Comparison of ENCODE assay signal across 1 cellular context in the genomic region with DNA sequence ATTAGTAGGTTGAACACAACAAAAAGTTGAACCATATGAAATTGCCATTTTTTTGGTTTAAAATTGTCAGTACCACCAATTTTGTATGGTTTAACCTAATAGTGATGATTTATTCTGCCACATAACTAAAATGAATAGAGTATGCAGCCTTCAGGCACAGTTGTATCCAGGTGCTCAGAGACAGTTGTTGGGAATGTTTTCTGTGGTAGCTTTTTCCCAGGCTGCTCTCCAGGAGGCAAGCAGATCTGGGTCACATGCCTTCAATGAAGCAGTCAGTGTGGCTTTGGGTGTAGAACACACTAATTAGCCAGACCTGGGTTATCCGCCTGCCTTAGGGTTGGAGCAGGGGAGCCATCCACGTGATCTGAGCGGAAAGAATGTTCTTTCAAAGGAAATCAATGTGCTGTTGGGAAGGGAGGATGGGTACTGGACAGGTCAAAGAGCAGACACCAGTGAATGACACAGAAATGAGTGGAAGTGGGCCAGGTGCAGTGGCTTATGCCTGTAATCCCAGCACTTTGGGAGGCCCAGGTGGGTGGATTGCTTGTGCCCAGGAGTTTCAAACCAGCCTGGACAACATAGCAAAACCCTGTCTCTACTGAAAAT.
A peak's percentile ranks its signal among the peaks of the same experiment; 100 is the strongest.
TF ChIP-seq lines count a peak whose summit lies in the region.

No MANE protein-coding gene starts in this region.

TF ChIP-seq in HepG2, 621 proteins besides CTCF, POLR2A, EP300 and RAD21 (continued from another document and continues in another):
- TF ChIP-seq, protein P1, sequence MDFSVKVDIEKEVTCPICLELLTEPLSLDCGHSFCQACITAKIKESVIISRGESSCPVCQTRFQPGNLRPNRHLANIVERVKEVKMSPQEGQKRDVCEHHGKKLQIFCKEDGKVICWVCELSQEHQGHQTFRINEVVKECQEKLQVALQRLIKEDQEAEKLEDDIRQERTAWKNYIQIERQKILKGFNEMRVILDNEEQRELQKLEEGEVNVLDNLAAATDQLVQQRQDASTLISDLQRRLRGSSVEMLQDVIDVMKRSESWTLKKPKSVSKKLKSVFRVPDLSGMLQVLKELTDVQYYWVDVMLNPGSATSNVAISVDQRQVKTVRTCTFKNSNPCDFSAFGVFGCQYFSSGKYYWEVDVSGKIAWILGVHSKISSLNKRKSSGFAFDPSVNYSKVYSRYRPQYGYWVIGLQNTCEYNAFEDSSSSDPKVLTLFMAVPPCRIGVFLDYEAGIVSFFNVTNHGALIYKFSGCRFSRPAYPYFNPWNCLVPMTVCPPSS (IDR thresholded peaks at IDR 0.05) = no peak
- TF ChIP-seq POLR2G (IDR thresholded peaks at IDR 0.05; ENCODE audit: low read depth, low read length) = no peak
- TF ChIP-seq, protein P2, sequence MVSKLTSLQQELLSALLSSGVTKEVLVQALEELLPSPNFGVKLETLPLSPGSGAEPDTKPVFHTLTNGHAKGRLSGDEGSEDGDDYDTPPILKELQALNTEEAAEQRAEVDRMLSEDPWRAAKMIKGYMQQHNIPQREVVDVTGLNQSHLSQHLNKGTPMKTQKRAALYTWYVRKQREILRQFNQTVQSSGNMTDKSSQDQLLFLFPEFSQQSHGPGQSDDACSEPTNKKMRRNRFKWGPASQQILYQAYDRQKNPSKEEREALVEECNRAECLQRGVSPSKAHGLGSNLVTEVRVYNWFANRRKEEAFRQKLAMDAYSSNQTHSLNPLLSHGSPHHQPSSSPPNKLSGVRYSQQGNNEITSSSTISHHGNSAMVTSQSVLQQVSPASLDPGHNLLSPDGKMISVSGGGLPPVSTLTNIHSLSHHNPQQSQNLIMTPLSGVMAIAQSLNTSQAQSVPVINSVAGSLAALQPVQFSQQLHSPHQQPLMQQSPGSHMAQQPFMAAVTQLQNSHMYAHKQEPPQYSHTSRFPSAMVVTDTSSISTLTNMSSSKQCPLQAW (CRISPR knock-in tag; IDR thresholded peaks at IDR 0.05) = no peak
- no peak for TF ChIP-seq GZF1 (CRISPR knock-in tag; IDR thresholded peaks at IDR 0.05)
- TF ChIP-seq SALL1 (CRISPR knock-in tag; IDR thresholded peaks at IDR 0.05) = peak; percentile 43; the same call in 1 of the 2 replicates
- TF ChIP-seq KMT2B (CRISPR knock-in tag; IDR thresholded peaks at IDR 0.05) = no peak
- TF ChIP-seq ZNF720 (CRISPR knock-in tag; IDR thresholded peaks at IDR 0.05) = no peak
- TF ChIP-seq, protein P3, sequence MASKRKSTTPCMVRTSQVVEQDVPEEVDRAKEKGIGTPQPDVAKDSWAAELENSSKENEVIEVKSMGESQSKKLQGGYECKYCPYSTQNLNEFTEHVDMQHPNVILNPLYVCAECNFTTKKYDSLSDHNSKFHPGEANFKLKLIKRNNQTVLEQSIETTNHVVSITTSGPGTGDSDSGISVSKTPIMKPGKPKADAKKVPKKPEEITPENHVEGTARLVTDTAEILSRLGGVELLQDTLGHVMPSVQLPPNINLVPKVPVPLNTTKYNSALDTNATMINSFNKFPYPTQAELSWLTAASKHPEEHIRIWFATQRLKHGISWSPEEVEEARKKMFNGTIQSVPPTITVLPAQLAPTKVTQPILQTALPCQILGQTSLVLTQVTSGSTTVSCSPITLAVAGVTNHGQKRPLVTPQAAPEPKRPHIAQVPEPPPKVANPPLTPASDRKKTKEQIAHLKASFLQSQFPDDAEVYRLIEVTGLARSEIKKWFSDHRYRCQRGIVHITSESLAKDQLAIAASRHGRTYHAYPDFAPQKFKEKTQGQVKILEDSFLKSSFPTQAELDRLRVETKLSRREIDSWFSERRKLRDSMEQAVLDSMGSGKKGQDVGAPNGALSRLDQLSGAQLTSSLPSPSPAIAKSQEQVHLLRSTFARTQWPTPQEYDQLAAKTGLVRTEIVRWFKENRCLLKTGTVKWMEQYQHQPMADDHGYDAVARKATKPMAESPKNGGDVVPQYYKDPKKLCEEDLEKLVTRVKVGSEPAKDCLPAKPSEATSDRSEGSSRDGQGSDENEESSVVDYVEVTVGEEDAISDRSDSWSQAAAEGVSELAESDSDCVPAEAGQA (IDR thresholded peaks at IDR 0.05; ENCODE audit: low read depth) = no peak
- TF ChIP-seq, protein P3 (CRISPR knock-in tag; IDR thresholded peaks at IDR 0.05; ENCODE audit: borderline replicate concordance) = no peak
- TF ChIP-seq, protein P4, sequence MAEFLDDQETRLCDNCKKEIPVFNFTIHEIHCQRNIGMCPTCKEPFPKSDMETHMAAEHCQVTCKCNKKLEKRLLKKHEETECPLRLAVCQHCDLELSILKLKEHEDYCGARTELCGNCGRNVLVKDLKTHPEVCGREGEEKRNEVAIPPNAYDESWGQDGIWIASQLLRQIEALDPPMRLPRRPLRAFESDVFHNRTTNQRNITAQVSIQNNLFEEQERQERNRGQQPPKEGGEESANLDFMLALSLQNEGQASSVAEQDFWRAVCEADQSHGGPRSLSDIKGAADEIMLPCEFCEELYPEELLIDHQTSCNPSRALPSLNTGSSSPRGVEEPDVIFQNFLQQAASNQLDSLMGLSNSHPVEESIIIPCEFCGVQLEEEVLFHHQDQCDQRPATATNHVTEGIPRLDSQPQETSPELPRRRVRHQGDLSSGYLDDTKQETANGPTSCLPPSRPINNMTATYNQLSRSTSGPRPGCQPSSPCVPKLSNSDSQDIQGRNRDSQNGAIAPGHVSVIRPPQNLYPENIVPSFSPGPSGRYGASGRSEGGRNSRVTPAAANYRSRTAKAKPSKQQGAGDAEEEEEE (CRISPR knock-in tag; IDR thresholded peaks at IDR 0.05; ENCODE audit: borderline replicate concordance) = no peak
- no peak for TF ChIP-seq SNAPC2 (CRISPR knock-in tag; IDR thresholded peaks at IDR 0.05)
- no peak for TF ChIP-seq XRCC5 (optimal IDR thresholded peaks at IDR 0.05; ENCODE audit: low read length)
- TF ChIP-seq, protein P5, sequence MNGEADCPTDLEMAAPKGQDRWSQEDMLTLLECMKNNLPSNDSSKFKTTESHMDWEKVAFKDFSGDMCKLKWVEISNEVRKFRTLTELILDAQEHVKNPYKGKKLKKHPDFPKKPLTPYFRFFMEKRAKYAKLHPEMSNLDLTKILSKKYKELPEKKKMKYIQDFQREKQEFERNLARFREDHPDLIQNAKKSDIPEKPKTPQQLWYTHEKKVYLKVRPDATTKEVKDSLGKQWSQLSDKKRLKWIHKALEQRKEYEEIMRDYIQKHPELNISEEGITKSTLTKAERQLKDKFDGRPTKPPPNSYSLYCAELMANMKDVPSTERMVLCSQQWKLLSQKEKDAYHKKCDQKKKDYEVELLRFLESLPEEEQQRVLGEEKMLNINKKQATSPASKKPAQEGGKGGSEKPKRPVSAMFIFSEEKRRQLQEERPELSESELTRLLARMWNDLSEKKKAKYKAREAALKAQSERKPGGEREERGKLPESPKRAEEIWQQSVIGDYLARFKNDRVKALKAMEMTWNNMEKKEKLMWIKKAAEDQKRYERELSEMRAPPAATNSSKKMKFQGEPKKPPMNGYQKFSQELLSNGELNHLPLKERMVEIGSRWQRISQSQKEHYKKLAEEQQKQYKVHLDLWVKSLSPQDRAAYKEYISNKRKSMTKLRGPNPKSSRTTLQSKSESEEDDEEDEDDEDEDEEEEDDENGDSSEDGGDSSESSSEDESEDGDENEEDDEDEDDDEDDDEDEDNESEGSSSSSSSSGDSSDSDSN (CRISPR knock-in tag; IDR thresholded peaks at IDR 0.05) = peak; percentile 36; the same call in 1 of the 2 replicates
- TF ChIP-seq, protein P6, sequence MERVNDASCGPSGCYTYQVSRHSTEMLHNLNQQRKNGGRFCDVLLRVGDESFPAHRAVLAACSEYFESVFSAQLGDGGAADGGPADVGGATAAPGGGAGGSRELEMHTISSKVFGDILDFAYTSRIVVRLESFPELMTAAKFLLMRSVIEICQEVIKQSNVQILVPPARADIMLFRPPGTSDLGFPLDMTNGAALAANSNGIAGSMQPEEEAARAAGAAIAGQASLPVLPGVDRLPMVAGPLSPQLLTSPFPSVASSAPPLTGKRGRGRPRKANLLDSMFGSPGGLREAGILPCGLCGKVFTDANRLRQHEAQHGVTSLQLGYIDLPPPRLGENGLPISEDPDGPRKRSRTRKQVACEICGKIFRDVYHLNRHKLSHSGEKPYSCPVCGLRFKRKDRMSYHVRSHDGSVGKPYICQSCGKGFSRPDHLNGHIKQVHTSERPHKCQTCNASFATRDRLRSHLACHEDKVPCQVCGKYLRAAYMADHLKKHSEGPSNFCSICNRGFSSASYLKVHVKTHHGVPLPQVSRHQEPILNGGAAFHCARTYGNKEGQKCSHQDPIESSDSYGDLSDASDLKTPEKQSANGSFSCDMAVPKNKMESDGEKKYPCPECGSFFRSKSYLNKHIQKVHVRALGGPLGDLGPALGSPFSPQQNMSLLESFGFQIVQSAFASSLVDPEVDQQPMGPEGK (CRISPR knock-in tag; IDR thresholded peaks at IDR 0.05) = no peak
- no peak for TF ChIP-seq MAZ (IDR thresholded peaks at IDR 0.05; ENCODE audit: borderline replicate concordance, low read depth, low read length)
- no peak for TF ChIP-seq MAZ (CRISPR knock-in tag; IDR thresholded peaks at IDR 0.05; ENCODE audit: low read depth)
- TF ChIP-seq, protein P7, sequence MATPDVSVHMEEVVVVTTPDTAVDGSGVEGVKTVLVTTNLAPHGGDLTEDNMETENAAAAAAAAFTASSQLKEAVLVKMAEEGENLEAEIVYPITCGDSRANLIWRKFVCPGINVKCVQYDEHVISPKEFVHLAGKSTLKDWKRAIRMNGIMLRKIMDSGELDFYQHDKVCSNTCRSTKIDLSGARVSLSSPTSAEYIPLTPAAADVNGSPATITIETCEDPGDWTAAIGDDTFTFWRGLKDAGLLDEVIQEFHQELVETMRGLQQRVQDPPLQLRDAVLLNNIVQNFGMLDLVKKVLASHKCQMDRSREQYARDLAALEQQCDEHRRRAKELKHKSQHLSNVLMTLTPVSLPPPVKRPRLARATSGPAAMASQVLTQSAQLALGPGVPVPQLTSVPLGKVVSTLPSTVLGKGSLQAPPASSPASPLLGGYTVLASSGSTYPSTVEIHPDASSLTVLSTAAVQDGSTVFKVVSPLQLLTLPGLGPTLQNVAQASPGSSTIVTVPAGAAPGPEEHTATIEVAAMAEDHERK (CRISPR knock-in tag; IDR thresholded peaks at IDR 0.05; ENCODE audit: low read depth) = no peak
- no peak for TF ChIP-seq REXO4 (CRISPR knock-in tag; IDR thresholded peaks at IDR 0.05; ENCODE audit: borderline replicate concordance)
- no peak for TF ChIP-seq BORCS8-MEF2B (CRISPR knock-in tag; IDR thresholded peaks at IDR 0.05)
- TF ChIP-seq YEATS4 (CRISPR knock-in tag; IDR thresholded peaks at IDR 0.05; ENCODE audit: borderline replicate concordance) = no peak
- no peak for TF ChIP-seq ZNF547 (CRISPR knock-in tag; IDR thresholded peaks at IDR 0.05)
- no peak for TF ChIP-seq HNRNPLL (IDR thresholded peaks at IDR 0.05; ENCODE audit: low read depth, low read length, poor library complexity, severe bottlenecking)
- TF ChIP-seq SOX5 (CRISPR knock-in tag; IDR thresholded peaks at IDR 0.05; ENCODE audit: borderline replicate concordance) = peak; percentile 21; the same call in 1 of the 2 replicates
- TF ChIP-seq ARHGAP35 (CRISPR knock-in tag; IDR thresholded peaks at IDR 0.05; ENCODE audit: borderline replicate concordance) = no peak
- TF ChIP-seq NCOA2 (CRISPR knock-in tag; IDR thresholded peaks at IDR 0.05) = peak; percentile 23; the same call in 1 of the 2 replicates
- peak; percentile 69; the same call in 1 of the 2 replicates for TF ChIP-seq ZMYM3 (CRISPR knock-in tag; IDR thresholded peaks at IDR 0.05)
- TF ChIP-seq ZNF768 (CRISPR knock-in tag; IDR thresholded peaks at IDR 0.05) = no peak
- TF ChIP-seq, protein P8, sequence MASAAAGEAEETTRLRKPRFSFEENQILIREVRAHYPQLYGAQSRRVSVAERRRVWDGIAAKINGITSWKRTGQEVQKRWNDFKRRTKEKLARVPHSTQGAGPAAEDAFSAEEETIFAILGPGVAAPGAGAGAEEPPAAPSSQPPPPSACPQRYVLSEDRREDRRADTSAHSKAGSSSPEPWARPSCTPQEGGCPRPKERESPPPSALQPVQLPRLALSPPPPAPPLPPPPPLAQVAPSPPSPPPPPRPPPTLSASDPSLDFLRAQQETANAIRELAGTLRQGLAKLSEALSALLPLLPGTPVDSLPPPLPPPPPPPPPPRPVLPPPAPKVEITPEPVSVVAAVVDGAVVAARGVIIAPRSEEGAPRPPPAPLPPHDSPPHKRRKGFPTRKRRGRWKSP (CRISPR knock-in tag; IDR thresholded peaks at IDR 0.05) = no peak
- no peak for TF ChIP-seq HNRNPL (IDR thresholded peaks at IDR 0.05; ENCODE audit: low read depth, low read length)
- no peak for TF ChIP-seq ZNF225 (CRISPR knock-in tag; IDR thresholded peaks at IDR 0.05)
- no peak for TF ChIP-seq SRF (IDR thresholded peaks at IDR 0.05; ENCODE audit: low read depth, low read length)
- no peak for TF ChIP-seq YEATS2 (CRISPR knock-in tag; IDR thresholded peaks at IDR 0.05; ENCODE audit: borderline replicate concordance)
- TF ChIP-seq NFRKB (IDR thresholded peaks at IDR 0.05) = no peak
- TF ChIP-seq ZNF780A (CRISPR knock-in tag; IDR thresholded peaks at IDR 0.05) = no peak
- no peak for TF ChIP-seq ZNF3 (CRISPR knock-in tag; IDR thresholded peaks at IDR 0.05)
- TF ChIP-seq ZNF614 (CRISPR knock-in tag; IDR thresholded peaks at IDR 0.05; ENCODE audit: borderline replicate concordance) = no peak
